Comparison of ENCODE assay signal across 15 cellular contexts in the genomic region with DNA sequence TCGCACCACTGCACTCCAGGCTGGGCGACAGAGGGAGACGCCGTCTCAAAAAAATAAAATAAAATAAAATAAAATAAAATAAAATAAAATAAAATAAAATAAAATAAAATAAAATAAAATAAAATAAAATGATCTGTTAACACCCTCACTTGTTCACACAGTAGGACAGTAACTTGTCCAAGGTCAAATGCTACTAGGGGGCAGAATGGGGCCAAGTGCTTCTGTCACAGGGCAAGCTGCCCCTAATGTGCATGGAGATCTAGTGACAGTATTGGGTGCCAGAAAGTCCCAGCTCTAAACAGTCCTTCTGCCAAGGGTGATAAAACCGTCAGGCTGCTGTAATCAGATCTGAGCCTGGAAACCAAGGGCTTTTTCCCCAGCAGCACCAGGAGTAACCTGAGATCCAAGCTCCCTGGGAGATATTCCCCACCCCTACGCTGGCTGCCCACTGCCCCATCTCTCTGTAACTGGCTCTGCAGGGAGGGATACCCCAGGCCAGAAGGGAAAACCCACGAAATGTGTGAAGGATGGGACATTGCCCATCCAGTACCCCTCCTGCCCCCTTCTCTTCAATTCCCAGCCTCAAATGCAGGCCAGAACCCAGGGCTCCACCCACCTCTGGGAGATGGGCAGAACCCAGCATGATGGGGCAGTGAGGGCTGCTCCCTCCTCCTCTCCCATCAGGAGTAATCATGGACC. TPM values are rescaled to one million over a fixed set of nuclear protein-coding genes. Genes with fewer than 3 reads are reported as not detected.
DNase-seq lines count a peak whose midpoint lies in the region; ATAC-seq, FAIRE-seq and TF ChIP-seq lines count a peak whose summit lies in the region.
"Had no signal": no experiment of that assay in that cellular context is flagged by ENCODE, and none has a peak within 500 bp of the region (broad histone marks: within the 10 kb centered on the region; RNA-seq: fewer than 3 reads in every experiment).

No MANE protein-coding gene starts in this region.

- no peak overlapping the region for H2AFZ ChIP-seq in HepG2 (ENCODE audit: low read length)

- 69% methylated on average over 4 of the region's 7 CpGs for WGBS in right lobe of liver (ENCODE audit: insufficient coverage, low coverage, low lambda C conversion rate, missing lambda C conversion rate)
- WGBS in HepG2 (ENCODE audit: low lambda C conversion rate): 88% methylated on average over 6 of the region's 7 CpGs

- TF ChIP-seq CTCF in right lobe of liver (IDR thresholded peaks at IDR 0.05): no peak
- no peak for TF ChIP-seq CTCF in HepG2 (CRISPR knock-in tag; IDR thresholded peaks at IDR 0.05)
- TF ChIP-seq CTCF in cardiac muscle cell (IDR thresholded peaks at IDR 0.05; ENCODE audit: low read depth, low read length): no peak
- no peak for TF ChIP-seq CTCF in tibial artery (IDR thresholded peaks at IDR 0.05)

- H3K79me2 ChIP-seq in HepG2 (ENCODE audit: insufficient read depth, low read length): no peaks in the 10 kb centered on the region

- intact Hi-C loops in right lobe of liver (cut with DNase I): no loop called here
- intact Hi-C loops in HepG2 (cut with micrococcal nuclease; ENCODE audit: unreplicated experiment): no loop called here
- intact Hi-C loops in tibial artery (cut with DNase I; ENCODE audit: low total_unique reads): no loop called here

- no peak for TF ChIP-seq EP300 in HepG2 (IDR thresholded peaks at IDR 0.05; ENCODE audit: low read depth in 2 of 2, low read length in 2 of 2)
- TF ChIP-seq EP300 in HepG2 (CRISPR knock-in tag; IDR thresholded peaks at IDR 0.05; ENCODE audit: borderline replicate concordance): no peak

- no TSS peak for BruUV-seq in HepG2 (replicated peaks; lab: Mats Ljungman, UMichigan)

- CTCF ChIA-PET in HepG2 (lab: Yijun Ruan, JAX; ENCODE audit: low intra/inter-chr PET ratio, low total read pairs): no interaction called here

- FAIRE-seq in HepG2 (lab: Jason Lieb, UNC): no peak
- FAIRE-seq in GM19239 (lab: Jason Lieb, UNC): no peak
- FAIRE-seq: D721Med had no signal

- DNase-seq in right lobe of liver (no peak), HepG2 (ENCODE audit: low spot score) (no peak), NCI-H69 (lab: John Stamatoyannopoulos, UW) (peak; percentile 88), cardiac muscle cell (ENCODE audit: low read depth in 1 of 2, low spot score in 1 of 2) (peak in 1 of 2 donors; percentile 45), tibial artery (no peak), H4 (ENCODE audit: low spot score) (no peak), GM19239 (ENCODE audit: insufficient read length, low spot score) (no peak)
- DNase-seq: activated naive CD4-positive, alpha-beta T cell treated with anti-CD3 and anti-CD28 coated beads, Interleukin-2, amount 10 ng/mL, durations not matched to agents 7 days and 5 days; cerebellar nuclear complex; GOT3; MV-4-11; occipital lobe; uterus had no signal

- no peak overlapping the region for H3K9ac ChIP-seq in HepG2 (ENCODE audit: insufficient read depth, low read depth, low read length)

- H4K20me1 ChIP-seq in HepG2 (ENCODE audit: insufficient read depth, low read length): no peaks in the 10 kb centered on the region

- no peak for TF ChIP-seq RAD21 in HepG2 (CRISPR knock-in tag; IDR thresholded peaks at IDR 0.05)

- no peak overlapping the region for H3K4me2 ChIP-seq in HepG2 (ENCODE audit: low read depth, low read length)

- no peaks in the 10 kb centered on the region for H3K9me3 ChIP-seq in right lobe of liver
- no peaks in the 10 kb centered on the region for H3K9me3 ChIP-seq in HepG2 (ENCODE audit: low read length)
- no peaks in the 10 kb centered on the region for H3K9me3 ChIP-seq in cardiac muscle cell (ENCODE audit: low read depth)
- no peaks in the 10 kb centered on the region for H3K9me3 ChIP-seq in tibial artery
- H3K9me3 ChIP-seq: uterus had no signal

- ATAC-seq in right lobe of liver (peak; percentile 32 to 75 (median 42)), HepG2 (no peak), GM21360 (IDR thresholded peaks at IDR 0.05; ENCODE audit: unreplicated experiment) (no peak)

- POLR2A ChIA-PET in HepG2 (lab: Yijun Ruan, JAX): no interaction called here

- TF ChIP-seq POLR2A in right lobe of liver (IDR thresholded peaks at IDR 0.05) (no peak), HepG2 (IDR thresholded peaks at IDR 0.05; ENCODE audit: insufficient read depth in 1 of 2, low read depth in 2 of 2, low read length in 2 of 2) (no peak)

- H3K27me3 ChIP-seq in right lobe of liver (no peaks in the 10 kb centered on the region), HepG2 (ENCODE audit: control insufficient read depth in 1 of 2, insufficient read depth in 2 of 2, low read length in 2 of 2) (no peaks in the 10 kb centered on the region), cardiac muscle cell (no peaks in the 10 kb centered on the region), tibial artery (peaks cover 0 to 2% of the 10 kb centered on the region in 2 donors)
- H3K27me3 ChIP-seq: uterus had no signal

- in situ Hi-C loops in HepG2 (cut with HindIII; ENCODE audit: extremely low pct_ligation_motif_present, low pct_unique_long_range_greater_than_20kb): no loop called here

- peaks cover 0 to 3% (median 0%) of the 10 kb centered on the region in 4 donors for H3K36me3 ChIP-seq in right lobe of liver
- H3K36me3 ChIP-seq in HepG2 (replicated peaks in 1 of 2; ENCODE audit: control insufficient read depth in 1 of 2, insufficient read depth in 2 of 2, low read length in 2 of 2): no peaks in the 10 kb centered on the region
- no peaks in the 10 kb centered on the region for H3K36me3 ChIP-seq in cardiac muscle cell
- no peaks in the 10 kb centered on the region for H3K36me3 ChIP-seq in tibial artery
- H3K36me3 ChIP-seq: uterus had no signal

- H3K27ac ChIP-seq in right lobe of liver (no peak overlapping the region), HepG2 (ENCODE audit: extremely low read length, insufficient read depth, low read length) (no peak overlapping the region), cardiac muscle cell (peak overlapping the region; percentile 80), tibial artery (no peak overlapping the region)
- H3K27ac ChIP-seq: uterus had no signal

- H3K4me1 ChIP-seq in right lobe of liver (peaks cover 0 to 19% (median under 1%) of the 10 kb centered on the region in 4 donors), HepG2 (ENCODE audit: insufficient read depth, low read length) (peaks cover 28% of the 10 kb centered on the region), cardiac muscle cell (ENCODE audit: low read depth) (peaks cover 8% of the 10 kb centered on the region), tibial artery (no peaks in the 10 kb centered on the region)
- H3K4me1 ChIP-seq: uterus had no signal

- H3K4me3 ChIP-seq in right lobe of liver: no peak overlapping the region
- H3K4me3 ChIP-seq in HepG2 (replicated peaks in 1 of 3; ENCODE audit: insufficient read depth in 1 of 3, low read depth in 2 of 3, low read length in 3 of 3): no peak overlapping the region
- H3K4me3 ChIP-seq in cardiac muscle cell: no peak overlapping the region
- H3K4me3 ChIP-seq in tibial artery: no peak overlapping the region
- H3K4me3 ChIP-seq: uterus had no signal

RNA-seq across cellular contexts. Expression of a gene that starts 16.6 kb away (rescaled TPM):
- total RNA-seq in right lobe of liver: 10 to 100 TPM; 15.1 to 39.2 (median 26.9) TPM
- total RNA-seq in HepG2 (2016; rRNA removed; fragmentation: Illumina TruSeq; extraction: Trizol): 13.1 and 15.0 TPM in 2 replicates
- total RNA-seq in HepG2 (2016; cell fraction: cytosol; rRNA removed; fragmentation: Illumina TruSeq; extraction: Trizol; ENCODE audit: low read depth): 17.4 and 18.2 TPM in 2 replicates
- 12.5 and 14.4 TPM in 2 replicates for total RNA-seq in HepG2 (2016; cell fraction: insoluble cytoplasmic fraction; rRNA removed; fragmentation: Illumina TruSeq; extraction: Trizol)
- total RNA-seq in HepG2 (2016; cell fraction: membrane; rRNA removed; fragmentation: Illumina TruSeq; extraction: Trizol): 27.6 and 35.3 TPM in 2 replicates
- total RNA-seq in HepG2 (2016; cell fraction: nucleus; rRNA removed; fragmentation: Illumina TruSeq; extraction: Trizol): 14.7 and 15.8 TPM in 2 replicates
- polyA plus RNA-seq in HepG2 (2011; rRNA removed): 6.8 and 8.3 TPM in 2 replicates
- 2.3 and 3.5 TPM in 2 replicates for polyA plus RNA-seq in HepG2 (2011; cell fraction: cytosol; rRNA removed)
- polyA plus RNA-seq in HepG2 (2011; cell fraction: nucleus; rRNA removed): 11.0 and 12.1 TPM in 2 replicates
- 9.9 and 11.2 TPM in 2 replicates for polyA plus RNA-seq in HepG2 (2012)
- 9.0 and 9.8 TPM in 2 replicates for polyA plus RNA-seq in HepG2 (2016; cell fraction: cytosol; fragmentation: Illumina TruSeq; extraction: Trizol; ENCODE audit: low read depth)
- polyA plus RNA-seq in HepG2 (2016; cell fraction: insoluble cytoplasmic fraction; fragmentation: Illumina TruSeq; extraction: Trizol; ENCODE audit: low read depth): 12.2 TPM in 2 replicates
- 15.0 TPM in 2 replicates for polyA plus RNA-seq in HepG2 (2016; cell fraction: membrane; fragmentation: Illumina TruSeq; extraction: Trizol; ENCODE audit: low read depth)
- polyA plus RNA-seq in HepG2 (2016; cell fraction: nucleus; fragmentation: Illumina TruSeq; extraction: Trizol; ENCODE audit: insufficient read depth, low read depth): 20.1 and 20.3 TPM in 2 replicates
- 12.0 and 30.8 TPM in 2 replicates for polyA minus RNA-seq in HepG2 (2011; rRNA and poly(A)+ RNA removed; ENCODE audit: low replicate concordance)
- 11.9 and 12.8 TPM in 2 replicates for polyA minus RNA-seq in HepG2 (2011; cell fraction: cytosol; rRNA and poly(A)+ RNA removed)
- polyA minus RNA-seq in HepG2 (2011; cell fraction: nucleus; rRNA and poly(A)+ RNA removed): 21.0 and 22.3 TPM in 2 replicates
- 9.1 and 13.0 TPM in 2 replicates for total RNA-seq in cardiac muscle cell
- 1.8 and 4.9 TPM in 2 replicates for polyA plus RNA-seq in cardiac muscle cell
- 8.6 and 12.8 TPM in 2 replicates for total RNA-seq in H4 (2014; rRNA removed; shearing (Covaris generic))

RNA-seq across cellular contexts. Expression of a gene that starts 31.9 kb away (rescaled TPM):
- total RNA-seq in right lobe of liver (10 to 100 TPM in 2 of 6 experiments, 1 to 10 TPM in 4; 6.9 to 27.0 (median 7.9) TPM), HepG2 (2016; rRNA removed; fragmentation: Illumina TruSeq; extraction: Trizol) (1.9 and 3.4 TPM in 2 replicates), cardiac muscle cell (4.9 and 10.4 TPM in 2 replicates)
- 0.97 and 1.2 TPM in 2 replicates for total RNA-seq in HepG2 (2016; cell fraction: cytosol; rRNA removed; fragmentation: Illumina TruSeq; extraction: Trizol; ENCODE audit: low read depth)
- total RNA-seq in HepG2 (2016; cell fraction: insoluble cytoplasmic fraction; rRNA removed; fragmentation: Illumina TruSeq; extraction: Trizol): 1.8 and 4.0 TPM in 2 replicates
- total RNA-seq in HepG2 (2016; cell fraction: membrane; rRNA removed; fragmentation: Illumina TruSeq; extraction: Trizol): 2.7 and 3.3 TPM in 2 replicates
- 2.3 and 3.7 TPM in 2 replicates for total RNA-seq in HepG2 (2016; cell fraction: nucleus; rRNA removed; fragmentation: Illumina TruSeq; extraction: Trizol)
- polyA plus RNA-seq in HepG2 (2011; rRNA removed) (4.1 and 7.3 TPM in 2 replicates), cardiac muscle cell (3.8 and 7.8 TPM in 2 replicates)
- polyA plus RNA-seq in HepG2 (2011; cell fraction: cytosol; rRNA removed): 4.4 TPM in 2 replicates
- polyA plus RNA-seq in HepG2 (2011; cell fraction: nucleus; rRNA removed): 7.3 and 8.6 TPM in 2 replicates
- polyA plus RNA-seq in HepG2 (2012): 4.0 and 4.7 TPM in 2 replicates
- 0.65 and 0.73 TPM in 2 replicates for polyA plus RNA-seq in HepG2 (2016; cell fraction: cytosol; fragmentation: Illumina TruSeq; extraction: Trizol; ENCODE audit: low read depth)
- 2.0 and 2.1 TPM in 2 replicates for polyA plus RNA-seq in HepG2 (2016; cell fraction: insoluble cytoplasmic fraction; fragmentation: Illumina TruSeq; extraction: Trizol; ENCODE audit: low read depth)
- polyA plus RNA-seq in HepG2 (2016; cell fraction: membrane; fragmentation: Illumina TruSeq; extraction: Trizol; ENCODE audit: low read depth): 2.1 TPM in 2 replicates
- polyA plus RNA-seq in HepG2 (2016; cell fraction: nucleus; fragmentation: Illumina TruSeq; extraction: Trizol; ENCODE audit: insufficient read depth, low read depth): 5.1 and 6.0 TPM in 2 replicates
- polyA minus RNA-seq in HepG2 (2011; rRNA and poly(A)+ RNA removed; ENCODE audit: low replicate concordance): 1.8 and 9.9 TPM in 2 replicates
- 3.3 and 3.4 TPM in 2 replicates for polyA minus RNA-seq in HepG2 (2011; cell fraction: cytosol; rRNA and poly(A)+ RNA removed)
- 2.5 and 2.7 TPM in 2 replicates for polyA minus RNA-seq in HepG2 (2011; cell fraction: nucleus; rRNA and poly(A)+ RNA removed)
- total RNA-seq in H4 (2014; rRNA removed; shearing (Covaris generic)): 4.3 and 7.1 TPM in 2 replicates

Comparison
In these comparisons a context has a peak if more than half of its experiments do, and no peak if none do; other contexts are left out.
1. ATAC-seq: peak in right lobe of liver (4 of 4); none in HepG2 (single experiment) and GM21360 (single experiment).